ENCODE assay signal across 1 cellular context in the genomic region with DNA sequence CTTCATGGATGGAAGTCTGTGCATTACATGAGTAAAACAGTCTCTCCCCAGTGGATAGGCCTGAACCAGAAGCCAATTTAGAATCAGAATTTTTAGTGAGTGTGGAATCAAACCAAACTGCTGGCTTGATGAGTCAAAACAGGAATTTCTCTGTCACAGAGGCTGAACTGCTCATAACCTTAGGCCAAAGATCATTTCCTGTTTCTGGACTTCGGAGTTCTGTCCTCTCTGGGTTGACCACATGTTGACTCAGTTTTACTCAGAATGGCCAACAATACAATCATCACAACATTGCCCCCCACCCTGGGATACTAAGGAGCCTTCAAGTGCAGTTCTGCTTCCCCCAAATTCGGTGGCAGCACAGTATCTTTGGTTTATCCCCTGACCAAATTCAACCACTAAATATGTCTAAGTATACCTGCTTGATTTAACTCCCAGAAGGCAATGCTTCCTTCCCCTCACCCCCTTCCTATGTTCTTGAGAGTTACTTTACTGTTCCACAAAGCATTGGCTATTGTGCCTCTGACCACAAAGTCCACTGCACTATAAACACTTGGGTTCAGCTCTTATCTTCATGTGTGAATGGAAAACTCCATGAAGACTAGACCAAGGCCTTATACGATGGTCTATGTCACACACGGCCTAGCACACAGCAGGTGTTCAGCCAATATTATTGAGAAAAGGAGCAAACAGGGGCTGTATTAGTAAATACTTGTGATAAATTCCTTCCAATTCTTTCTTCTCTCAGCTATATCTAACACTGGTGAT.
TF ChIP-seq lines count a peak whose summit lies in the region.

No MANE protein-coding gene starts in this region.

TF ChIP-seq in GM12878, 131 proteins besides CTCF, POLR2A, EP300 and RAD21 (continued from another document and continues in another):
- TF ChIP-seq MAX (IDR thresholded peaks at IDR 0.05; ENCODE audit: low read depth, low read length) (no peak), BACH1 (IDR thresholded peaks at IDR 0.05; ENCODE audit: borderline replicate concordance) (no peak; the same call in 1 of the 2 replicates), STAT3 (IDR thresholded peaks at IDR 0.05; ENCODE audit: low read depth, low read length) (no peak), SP1 (IDR thresholded peaks at IDR 0.05; ENCODE audit: low read depth, low read length) (no peak), SUPT20H (IDR thresholded peaks at IDR 0.05; ENCODE audit: borderline replicate concordance, control insufficient read depth, low read depth, low read length) (no peak), RBBP5 (conservative IDR thresholded peaks at IDR 0.05) (no peak), GATAD2B (conservative IDR thresholded peaks at IDR 0.05; ENCODE audit: low read depth) (0 out of 2 replicates have a peak, but pooled peaks have one; percentile 63), WRNIP1 (IDR thresholded peaks at IDR 0.05; ENCODE audit: borderline replicate concordance, low read depth, low read length) (no peak), MYB (IDR thresholded peaks at IDR 0.05; ENCODE audit: borderline replicate concordance, low read depth, low read length) (no peak), TBL1XR1 (IDR thresholded peaks at IDR 0.05; ENCODE audit: low read depth, low read length) (no peak), USF2 (IDR thresholded peaks at IDR 0.05; ENCODE audit: borderline replicate concordance, low read depth, low read length) (no peak), ATF7 (IDR thresholded peaks at IDR 0.05; ENCODE audit: low read depth) (0 out of 2 replicates have a peak, but pooled peaks have one; percentile 29), CEBPB (IDR thresholded peaks at IDR 0.05; ENCODE audit: borderline replicate concordance in 1 of 2, low read depth in 2 of 2, low read length in 2 of 2) (no peak; a peak in 1 of 4 replicates), PML (IDR thresholded peaks at IDR 0.05; ENCODE audit: low read length) (0 out of 2 replicates have a peak, but pooled peaks have one; percentile 47), DPF2 (IDR thresholded peaks at IDR 0.05) (peak; percentile 93), PBX3 (IDR thresholded peaks at IDR 0.05; ENCODE audit: insufficient replicate concordance, low read depth, low read length) (no peak), FOS (IDR thresholded peaks at IDR 0.05; ENCODE audit: borderline replicate concordance, extremely low read depth, insufficient read length) (no peak), IKZF1 (conservative IDR thresholded peaks at IDR 0.05) (peak; percentile 77), ZZZ3 (IDR thresholded peaks at IDR 0.05; ENCODE audit: control insufficient read depth, insufficient read length, low read depth) (no peak), KLF5 (IDR thresholded peaks at IDR 0.05; ENCODE audit: partially characterized antibody) (no peak), ZNF217 (IDR thresholded peaks at IDR 0.05) (no peak), RUNX3 (IDR thresholded peaks at IDR 0.05; ENCODE audit: low read length) (peak; percentile 93), RCOR1 (conservative IDR thresholded peaks at IDR 0.05; ENCODE audit: low read depth, low read length) (no peak), ZBTB11 (CRISPR knock-in tag; IDR thresholded peaks at IDR 0.05) (no peak), E2F4 (IDR thresholded peaks at IDR 0.05; ENCODE audit: low read depth, low read length) (no peak), NR2C1 (IDR thresholded peaks at IDR 0.05) (no peak), BCLAF1 (IDR thresholded peaks at IDR 0.05) (no peak), POLR2AphosphoS2 (IDR thresholded peaks at IDR 0.05; ENCODE audit: low read depth, low read length) (no peak)
- TF ChIP-seq, protein P1, sequence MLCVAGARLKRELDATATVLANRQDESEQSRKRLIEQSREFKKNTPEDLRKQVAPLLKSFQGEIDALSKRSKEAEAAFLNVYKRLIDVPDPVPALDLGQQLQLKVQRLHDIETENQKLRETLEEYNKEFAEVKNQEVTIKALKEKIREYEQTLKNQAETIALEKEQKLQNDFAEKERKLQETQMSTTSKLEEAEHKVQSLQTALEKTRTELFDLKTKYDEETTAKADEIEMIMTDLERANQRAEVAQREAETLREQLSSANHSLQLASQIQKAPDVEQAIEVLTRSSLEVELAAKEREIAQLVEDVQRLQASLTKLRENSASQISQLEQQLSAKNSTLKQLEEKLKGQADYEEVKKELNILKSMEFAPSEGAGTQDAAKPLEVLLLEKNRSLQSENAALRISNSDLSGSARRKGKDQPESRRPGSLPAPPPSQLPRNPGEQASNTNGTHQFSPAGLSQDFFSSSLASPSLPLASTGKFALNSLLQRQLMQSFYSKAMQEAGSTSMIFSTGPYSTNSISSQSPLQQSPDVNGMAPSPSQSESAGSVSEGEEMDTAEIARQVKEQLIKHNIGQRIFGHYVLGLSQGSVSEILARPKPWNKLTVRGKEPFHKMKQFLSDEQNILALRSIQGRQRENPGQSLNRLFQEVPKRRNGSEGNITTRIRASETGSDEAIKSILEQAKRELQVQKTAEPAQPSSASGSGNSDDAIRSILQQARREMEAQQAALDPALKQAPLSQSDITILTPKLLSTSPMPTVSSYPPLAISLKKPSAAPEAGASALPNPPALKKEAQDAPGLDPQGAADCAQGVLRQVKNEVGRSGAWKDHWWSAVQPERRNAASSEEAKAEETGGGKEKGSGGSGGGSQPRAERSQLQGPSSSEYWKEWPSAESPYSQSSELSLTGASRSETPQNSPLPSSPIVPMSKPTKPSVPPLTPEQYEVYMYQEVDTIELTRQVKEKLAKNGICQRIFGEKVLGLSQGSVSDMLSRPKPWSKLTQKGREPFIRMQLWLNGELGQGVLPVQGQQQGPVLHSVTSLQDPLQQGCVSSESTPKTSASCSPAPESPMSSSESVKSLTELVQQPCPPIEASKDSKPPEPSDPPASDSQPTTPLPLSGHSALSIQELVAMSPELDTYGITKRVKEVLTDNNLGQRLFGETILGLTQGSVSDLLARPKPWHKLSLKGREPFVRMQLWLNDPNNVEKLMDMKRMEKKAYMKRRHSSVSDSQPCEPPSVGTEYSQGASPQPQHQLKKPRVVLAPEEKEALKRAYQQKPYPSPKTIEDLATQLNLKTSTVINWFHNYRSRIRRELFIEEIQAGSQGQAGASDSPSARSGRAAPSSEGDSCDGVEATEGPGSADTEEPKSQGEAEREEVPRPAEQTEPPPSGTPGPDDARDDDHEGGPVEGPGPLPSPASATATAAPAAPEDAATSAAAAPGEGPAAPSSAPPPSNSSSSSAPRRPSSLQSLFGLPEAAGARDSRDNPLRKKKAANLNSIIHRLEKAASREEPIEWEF (IDR thresholded peaks at IDR 0.05; ENCODE audit: insufficient replicate concordance, low read depth, low read length), result no peak
- TF ChIP-seq, protein P2, sequence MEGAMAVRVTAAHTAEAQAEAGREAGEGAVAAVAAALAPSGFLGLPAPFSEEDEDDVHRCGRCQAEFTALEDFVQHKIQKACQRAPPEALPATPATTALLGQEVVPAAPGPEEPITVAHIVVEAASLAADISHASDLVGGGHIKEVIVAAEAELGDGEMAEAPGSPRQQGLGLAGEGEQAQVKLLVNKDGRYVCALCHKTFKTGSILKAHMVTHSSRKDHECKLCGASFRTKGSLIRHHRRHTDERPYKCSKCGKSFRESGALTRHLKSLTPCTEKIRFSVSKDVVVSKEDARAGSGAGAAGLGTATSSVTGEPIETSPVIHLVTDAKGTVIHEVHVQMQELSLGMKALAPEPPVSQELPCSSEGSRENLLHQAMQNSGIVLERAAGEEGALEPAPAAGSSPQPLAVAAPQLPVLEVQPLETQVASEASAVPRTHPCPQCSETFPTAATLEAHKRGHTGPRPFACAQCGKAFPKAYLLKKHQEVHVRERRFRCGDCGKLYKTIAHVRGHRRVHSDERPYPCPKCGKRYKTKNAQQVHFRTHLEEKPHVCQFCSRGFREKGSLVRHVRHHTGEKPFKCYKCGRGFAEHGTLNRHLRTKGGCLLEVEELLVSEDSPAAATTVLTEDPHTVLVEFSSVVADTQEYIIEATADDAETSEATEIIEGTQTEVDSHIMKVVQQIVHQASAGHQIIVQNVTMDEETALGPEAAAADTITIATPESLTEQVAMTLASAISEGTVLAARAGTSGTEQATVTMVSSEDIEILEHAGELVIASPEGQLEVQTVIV (IDR thresholded peaks at IDR 0.05; ENCODE audit: borderline replicate concordance, partially characterized antibody), result no peak
- TF ChIP-seq, protein P3, sequence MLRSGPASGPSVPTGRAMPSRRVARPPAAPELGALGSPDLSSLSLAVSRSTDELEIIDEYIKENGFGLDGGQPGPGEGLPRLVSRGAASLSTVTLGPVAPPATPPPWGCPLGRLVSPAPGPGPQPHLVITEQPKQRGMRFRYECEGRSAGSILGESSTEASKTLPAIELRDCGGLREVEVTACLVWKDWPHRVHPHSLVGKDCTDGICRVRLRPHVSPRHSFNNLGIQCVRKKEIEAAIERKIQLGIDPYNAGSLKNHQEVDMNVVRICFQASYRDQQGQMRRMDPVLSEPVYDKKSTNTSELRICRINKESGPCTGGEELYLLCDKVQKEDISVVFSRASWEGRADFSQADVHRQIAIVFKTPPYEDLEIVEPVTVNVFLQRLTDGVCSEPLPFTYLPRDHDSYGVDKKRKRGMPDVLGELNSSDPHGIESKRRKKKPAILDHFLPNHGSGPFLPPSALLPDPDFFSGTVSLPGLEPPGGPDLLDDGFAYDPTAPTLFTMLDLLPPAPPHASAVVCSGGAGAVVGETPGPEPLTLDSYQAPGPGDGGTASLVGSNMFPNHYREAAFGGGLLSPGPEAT (IDR thresholded peaks at IDR 0.05; ENCODE audit: low read depth), result 0 out of 2 replicates have a peak, but pooled peaks have one; percentile 27
- TF ChIP-seq, protein P4, sequence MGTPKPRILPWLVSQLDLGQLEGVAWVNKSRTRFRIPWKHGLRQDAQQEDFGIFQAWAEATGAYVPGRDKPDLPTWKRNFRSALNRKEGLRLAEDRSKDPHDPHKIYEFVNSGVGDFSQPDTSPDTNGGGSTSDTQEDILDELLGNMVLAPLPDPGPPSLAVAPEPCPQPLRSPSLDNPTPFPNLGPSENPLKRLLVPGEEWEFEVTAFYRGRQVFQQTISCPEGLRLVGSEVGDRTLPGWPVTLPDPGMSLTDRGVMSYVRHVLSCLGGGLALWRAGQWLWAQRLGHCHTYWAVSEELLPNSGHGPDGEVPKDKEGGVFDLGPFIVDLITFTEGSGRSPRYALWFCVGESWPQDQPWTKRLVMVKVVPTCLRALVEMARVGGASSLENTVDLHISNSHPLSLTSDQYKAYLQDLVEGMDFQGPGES (IDR thresholded peaks at IDR 0.05), result no peak
